Comparison of ENCODE assay signal across 16 cellular contexts in genomic region chr17:32493581-32494513, GRCh38. TPM values are rescaled to one million over a fixed set of nuclear protein-coding genes. Genes with fewer than 3 reads are reported as not detected.
DNase-seq lines count a peak whose midpoint lies in the region; ATAC-seq lines count a peak whose summit lies in the region.
"Had no signal": no experiment of that assay in that cellular context is flagged by ENCODE, and none has a peak within 500 bp of the region (broad histone marks: within the 10 kb centered on the region; RNA-seq: fewer than 3 reads in every experiment).

No MANE protein-coding gene starts in this region.

- H3K4me1 Mint-ChIP-seq in activated naive CD4-positive, alpha-beta T cell treated with anti-CD3 and anti-CD28 coated beads, Interleukin-2, amount 50 U/mL, for 24 hours = peaks cover 60% of the 10 kb centered on the region
- peaks cover 25 to 39% of the 10 kb centered on the region in 2 donors for H3K4me1 Mint-ChIP-seq in effector memory CD8-positive, alpha-beta T cell (ENCODE audit: low read depth in 2 of 2)
- peaks cover 88% of the 10 kb centered on the region for H3K4me1 Mint-ChIP-seq in stimulated activated naive CD8-positive, alpha-beta T cell treated with anti-CD3 and anti-CD28 coated beads, Interleukin-15, amount 100 ng/mL, for 72 hours

- peak overlapping the region; percentile 46 for H3K27ac Mint-ChIP-seq in activated naive CD4-positive, alpha-beta T cell treated with anti-CD3 and anti-CD28 coated beads, Interleukin-2, amount 50 U/mL, for 24 hours
- H3K27ac Mint-ChIP-seq in effector memory CD8-positive, alpha-beta T cell = peak overlapping the region; percentile 10 to 47
- H3K27ac Mint-ChIP-seq in stimulated activated naive CD8-positive, alpha-beta T cell treated with anti-CD3 and anti-CD28 coated beads, Interleukin-15, amount 100 ng/mL, for 72 hours = peak overlapping the region in 1 of 2 donors; percentile 61

- no peaks in the 10 kb centered on the region for H3K27me3 Mint-ChIP-seq in activated naive CD4-positive, alpha-beta T cell treated with anti-CD3 and anti-CD28 coated beads, Interleukin-2, amount 50 U/mL, for 24 hours
- no peaks in the 10 kb centered on the region for H3K27me3 Mint-ChIP-seq in effector memory CD8-positive, alpha-beta T cell
- H3K27me3 Mint-ChIP-seq in stimulated activated naive CD8-positive, alpha-beta T cell treated with anti-CD3 and anti-CD28 coated beads, Interleukin-15, amount 100 ng/mL, for 72 hours = no peaks in the 10 kb centered on the region

- no peaks in the 10 kb centered on the region for H3K9me3 Mint-ChIP-seq in activated naive CD4-positive, alpha-beta T cell treated with anti-CD3 and anti-CD28 coated beads, Interleukin-2, amount 50 U/mL, for 24 hours
- H3K9me3 Mint-ChIP-seq in effector memory CD8-positive, alpha-beta T cell = no peaks in the 10 kb centered on the region
- H3K9me3 Mint-ChIP-seq in stimulated activated naive CD8-positive, alpha-beta T cell treated with anti-CD3 and anti-CD28 coated beads, Interleukin-15, amount 100 ng/mL, for 72 hours = no peaks in the 10 kb centered on the region

- peaks cover 12% of the 10 kb centered on the region for H3K36me3 Mint-ChIP-seq in activated naive CD4-positive, alpha-beta T cell treated with anti-CD3 and anti-CD28 coated beads, Interleukin-2, amount 50 U/mL, for 24 hours
- peaks cover 4% of the 10 kb centered on the region for H3K36me3 Mint-ChIP-seq in effector memory CD8-positive, alpha-beta T cell (ENCODE audit: insufficient read depth)

- no peak overlapping the region for H3K4me3 Mint-ChIP-seq in activated naive CD4-positive, alpha-beta T cell treated with anti-CD3 and anti-CD28 coated beads, Interleukin-2, amount 50 U/mL, for 24 hours
- H3K4me3 Mint-ChIP-seq in effector memory CD8-positive, alpha-beta T cell = no peak overlapping the region
- peak overlapping the region; percentile 25 to 32 for H3K4me3 Mint-ChIP-seq in stimulated activated naive CD8-positive, alpha-beta T cell treated with anti-CD3 and anti-CD28 coated beads, Interleukin-15, amount 100 ng/mL, for 72 hours

- no peak for ATAC-seq in effector memory CD8-positive, alpha-beta T cell (replicated peaks)
- ATAC-seq in stimulated activated naive CD8-positive, alpha-beta T cell treated with anti-CD3 and anti-CD28 coated beads, Interleukin-15, amount 100 ng/mL, for 72 hours = no peak
- no peak for ATAC-seq in GM19467 (IDR thresholded peaks at IDR 0.05; ENCODE audit: unreplicated experiment)
- no peak for ATAC-seq in HG03135 (IDR thresholded peaks at IDR 0.05; ENCODE audit: unreplicated experiment)
- no peak for ATAC-seq in GM19328 (IDR thresholded peaks at IDR 0.05; ENCODE audit: unreplicated experiment)

- DNase-seq in activated naive CD4-positive, alpha-beta T cell treated with Interleukin-2 at 50 U/mL for 16 hours = no peak
- peak; percentile 19 for DNase-seq in SK-N-DZ (ENCODE audit: low spot score)
- no peak for DNase-seq in effector memory CD8-positive, alpha-beta T cell
- DNase-seq in stimulated activated naive CD8-positive, alpha-beta T cell treated with anti-CD3 and anti-CD28 coated beads, Interleukin-15, amount 100 ng/mL, for 72 hours = no peak
- DNase-seq: activated CD4-positive, alpha-beta T cell treated with anti-CD3 and anti-CD28 coated beads for 4 hours; activated CD8-positive, alpha-beta memory T cell treated with anti-CD3 and anti-CD28 coated beads, Interleukin-2, amount 50 U/mL, for 48 hours; BE2C; dermis blood vessel endothelial cell; DND-41; NCI-H1930; SK-N-SH; stimulated activated CD4-positive, alpha-beta T cell treated with anti-CD3 and anti-CD28 coated beads, Interleukin-1b, Interleukin-23, amount 100 ng/mL, for 48 hours had no signal

RNA-seq across cellular contexts. Expression of gene CDK5R1, which starts 7.1 kb away (rescaled TPM):
- polyA plus RNA-seq in SK-N-DZ (2014; cell fraction: cytosol; rRNA removed) = 21.6 and 23.7 TPM in 2 replicates
- 20.3 and 21.7 TPM in 2 replicates for polyA plus RNA-seq in SK-N-DZ (2014; cell fraction: nucleus; rRNA removed)

RNA-seq across cellular contexts. Expression of gene PSMD11, which starts 49.5 kb away (rescaled TPM):
- polyA plus RNA-seq in SK-N-DZ (2014; cell fraction: cytosol; rRNA removed) = 56.4 and 58.2 TPM in 2 replicates
- polyA plus RNA-seq in SK-N-DZ (2014; cell fraction: nucleus; rRNA removed) = 34.3 and 88.4 TPM in 2 replicates

Comparison
In these comparisons a context has a peak if more than half of its experiments do, and no peak if none do; other contexts are left out.
1. H3K4me3 Mint-ChIP-seq: peak in stimulated activated naive CD8-positive, alpha-beta T cell treated with anti-CD3 and anti-CD28 coated beads, Interleukin-15, amount 100 ng/mL, for 72 hours (2 of 2); none in activated naive CD4-positive, alpha-beta T cell treated with anti-CD3 and anti-CD28 coated beads, Interleukin-2, amount 50 U/mL, for 24 hours (single experiment) and effector memory CD8-positive, alpha-beta T cell (0 of 2).